9 cellular contexts compared by ENCODE assay signal in genomic region chr20:33104336-33104735, GRCh38. TPM values are rescaled to one million over a fixed set of nuclear protein-coding genes. Genes with fewer than 3 reads are reported as not detected.
"Had no signal": no experiment of that assay in that cellular context is flagged by ENCODE, and none has a peak within 500 bp of the region (broad histone marks: within the 10 kb centered on the region; RNA-seq: fewer than 3 reads in every experiment).

No MANE protein-coding gene starts in this region.

- FAIRE-seq: H54, K562 had no signal

- H2AFZ ChIP-seq: GM23248 had no signal

- H3K27ac ChIP-seq: GM23248, HL-60 had no signal

- ATAC-seq: K562 had no signal

- H3K4me3 ChIP-seq: GM23248, K562 had no signal

- DNase-seq: GM23248, GOT3, H9, HCEC 1CT, IMR-90 had no signal

- H3K9ac ChIP-seq: GM23248 had no signal

RNA-seq across cellular contexts. Expression of gene BPIFB4, which starts 24.9 kb away (rescaled TPM):
- total RNA-seq: GM23248, H9, HT1080, IMR-90, K562 had no signal
- polyA plus RNA-seq: GM23248, IMR-90, K562 had no signal

RNA-seq across cellular contexts. Expression of gene BPIFB3, which starts 50.6 kb away (rescaled TPM):
- total RNA-seq: GM23248, H9, HT1080, IMR-90, K562 had no signal
- polyA plus RNA-seq: GM23248, IMR-90, K562 had no signal
